ENCODE assay signal across 1 cellular context in genomic region chr14:70436867-70437266, GRCh38.
"Had no signal": no experiment of that assay in that cellular context is flagged by ENCODE, and none has a peak within 500 bp of the region (broad histone marks: within the 10 kb centered on the region; RNA-seq: fewer than 3 reads in every experiment).

No MANE protein-coding gene starts in this region.

- H3K4me3 ChIP-seq: MG63 had no signal

- H3K36me3 ChIP-seq: MG63 had no signal

- H3K9me3 ChIP-seq: MG63 had no signal
